10 cellular contexts compared by ENCODE assay signal in genomic region chr14:100076630-100077029, GRCh38. TPM values are rescaled to one million over a fixed set of nuclear protein-coding genes. Genes with fewer than 3 reads are reported as not detected.
A peak's percentile ranks its signal among the peaks of the same experiment; 100 is the strongest.
DNase-seq lines count a peak whose midpoint lies in the region; ATAC-seq, FAIRE-seq and TF ChIP-seq lines count a peak whose summit lies in the region.
"Had no signal": no experiment of that assay in that cellular context is flagged by ENCODE, and none has a peak within 500 bp of the region (broad histone marks: within the 10 kb centered on the region; RNA-seq: fewer than 3 reads in every experiment).

No MANE protein-coding gene starts in this region.

- 56% methylated on average over 7 of the region's 7 CpGs for WGBS in right lobe of liver (ENCODE audit: insufficient coverage, low coverage, low lambda C conversion rate, missing lambda C conversion rate)

- H3K4me3 Mint-ChIP-seq in stimulated activated naive CD8-positive, alpha-beta T cell treated with anti-CD3 and anti-CD28 coated beads, Interleukin-15, Interleukin-2, amounts not matched to agents 100 ng/mL and 50 ng/mL, for 24 hours, result peak overlapping the region; percentile 84
- H3K4me3 Mint-ChIP-seq: neural crest cell had no signal

- H3K36me3 Mint-ChIP-seq in stimulated activated naive CD8-positive, alpha-beta T cell treated with anti-CD3 and anti-CD28 coated beads, Interleukin-15, Interleukin-2, amounts not matched to agents 100 ng/mL and 50 ng/mL, for 24 hours (ENCODE audit: low read depth), result peaks cover 55% of the 10 kb centered on the region

- intact Hi-C loops in right lobe of liver (cut with DNase I), result no loop called here

- peak overlapping the region; percentile 93 for H3K27ac Mint-ChIP-seq in stimulated activated naive CD8-positive, alpha-beta T cell treated with anti-CD3 and anti-CD28 coated beads, Interleukin-15, Interleukin-2, amounts not matched to agents 100 ng/mL and 50 ng/mL, for 24 hours

- no peak for DNase-seq in stimulated activated naive CD8-positive, alpha-beta T cell treated with anti-CD3 and anti-CD28 coated beads, Interleukin-15, Interleukin-2, amounts not matched to agents 100 U/mL and 50 U/mL, for 24 hours
- peak; percentile 56 for DNase-seq in adipocyte (ENCODE audit: low read depth)
- DNase-seq in right lobe of liver, result peak in 1 of 3 donors; percentile 40
- DNase-seq in urothelium cell line (ENCODE audit: low spot score), result no peak
- no peak for DNase-seq in NCI-H2196 (lab: John Stamatoyannopoulos, UW; ENCODE audit: unreplicated experiment)
- DNase-seq in Kasumi-1 (lab: John Stamatoyannopoulos, UW), result no peak

- no peaks in the 10 kb centered on the region for H3K9me3 ChIP-seq in adipocyte (ENCODE audit: control insufficient read depth, low read length)
- no peaks in the 10 kb centered on the region for H3K9me3 ChIP-seq in right lobe of liver

- no peaks in the 10 kb centered on the region for H3K27me3 ChIP-seq in adipocyte (replicated peaks; ENCODE audit: control insufficient read depth, insufficient read depth, low read length)
- H3K27me3 ChIP-seq in right lobe of liver, result no peaks in the 10 kb centered on the region
- H3K27me3 ChIP-seq: cardiac muscle cell had no signal

- TF ChIP-seq CTCF in right lobe of liver (IDR thresholded peaks at IDR 0.05), result no peak

- H3K4me1 Mint-ChIP-seq in stimulated activated naive CD8-positive, alpha-beta T cell treated with anti-CD3 and anti-CD28 coated beads, Interleukin-15, Interleukin-2, amounts not matched to agents 100 ng/mL and 50 ng/mL, for 24 hours (ENCODE audit: low read depth), result peaks cover 99% of the 10 kb centered on the region

- ATAC-seq in stimulated activated naive CD8-positive, alpha-beta T cell treated with anti-CD3 and anti-CD28 coated beads, Interleukin-15, Interleukin-2, amounts not matched to agents 100 U/mL and 50 U/mL, for 24 hours, result no peak
- ATAC-seq in right lobe of liver (peak; percentile 46 to 70 (median 60)), HG02798 (IDR thresholded peaks at IDR 0.05; ENCODE audit: poor library complexity, unreplicated experiment) (no peak)

- H3K9me3 Mint-ChIP-seq in stimulated activated naive CD8-positive, alpha-beta T cell treated with anti-CD3 and anti-CD28 coated beads, Interleukin-15, Interleukin-2, amounts not matched to agents 100 ng/mL and 50 ng/mL, for 24 hours, result no peaks in the 10 kb centered on the region
- H3K9me3 Mint-ChIP-seq: neural crest cell had no signal

- no peak for TF ChIP-seq POLR2A in right lobe of liver (IDR thresholded peaks at IDR 0.05)

- no peaks in the 10 kb centered on the region for H3K36me3 ChIP-seq in adipocyte (ENCODE audit: control insufficient read depth, insufficient read depth, low read length, severe bottlenecking)
- H3K36me3 ChIP-seq in right lobe of liver, result no peaks in the 10 kb centered on the region
- H3K36me3 ChIP-seq: cardiac muscle cell had no signal

- H3K9ac ChIP-seq in adipocyte (ENCODE audit: low read length), result no peak overlapping the region

- no peak for FAIRE-seq in urothelium cell line (lab: Jason Lieb, UNC)

- H3K27me3 Mint-ChIP-seq in stimulated activated naive CD8-positive, alpha-beta T cell treated with anti-CD3 and anti-CD28 coated beads, Interleukin-15, Interleukin-2, amounts not matched to agents 100 ng/mL and 50 ng/mL, for 24 hours, result no peaks in the 10 kb centered on the region

- no peak overlapping the region for H3K4me3 ChIP-seq in adipocyte (ENCODE audit: low read length)
- H3K4me3 ChIP-seq in right lobe of liver, result no peak overlapping the region
- H3K4me3 ChIP-seq: cardiac muscle cell had no signal

- H3K4me1 ChIP-seq in adipocyte (ENCODE audit: control insufficient read depth, insufficient read depth, low read length) (peaks cover 27% of the 10 kb centered on the region), right lobe of liver (peaks cover 0 to 9% (median 0%) of the 10 kb centered on the region in 4 donors)

- no peak overlapping the region for H3K27ac ChIP-seq in right lobe of liver
- H3K27ac ChIP-seq: cardiac muscle cell had no signal

RNA-seq across cellular contexts. Expression of gene EVL, which starts 11.4 kb away (rescaled TPM):
- 100 to 1,000 TPM in 2 of 6 experiments, 10 to 100 TPM in 4; 23.6 to 162 (median 68.4) TPM for total RNA-seq in right lobe of liver

Comparison
In these comparisons a context has a peak if more than half of its experiments do, and no peak if none do; other contexts are left out.
1. ATAC-seq: peak in right lobe of liver (4 of 4); none in stimulated activated naive CD8-positive, alpha-beta T cell treated with anti-CD3 and anti-CD28 coated beads, Interleukin-15, Interleukin-2, amounts not matched to agents 100 U/mL and 50 U/mL, for 24 hours (single experiment) and HG02798 (single experiment).